1 cellular context compared by ENCODE assay signal in the genomic region with DNA sequence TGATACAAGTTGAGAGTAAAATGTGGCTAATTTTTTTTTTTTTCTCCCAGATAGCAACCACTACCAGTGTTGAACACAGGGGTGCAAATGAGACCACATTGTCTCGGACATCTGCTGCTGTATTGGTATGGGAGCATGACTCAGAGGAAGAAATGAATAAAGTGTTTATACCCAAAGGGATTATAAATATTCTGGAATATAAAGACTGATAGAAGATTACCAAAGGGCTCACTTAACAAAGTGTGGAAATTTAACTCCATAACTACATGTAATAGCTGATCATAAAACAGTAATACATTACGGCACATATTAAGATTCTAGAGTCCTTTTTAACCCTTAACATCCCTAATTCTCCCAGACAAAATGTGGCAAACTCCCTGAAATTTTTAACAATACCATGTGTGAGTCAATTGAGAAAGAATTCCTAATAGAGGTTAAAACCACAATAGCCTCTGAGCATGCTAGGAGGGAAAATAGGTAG.
TF ChIP-seq lines count a peak whose summit lies in the region.

No MANE protein-coding gene starts in this region.

TF ChIP-seq in GM23338, 12 proteins besides CTCF, POLR2A, EP300 and RAD21 (continued from another document):
- TF ChIP-seq, protein P1, sequence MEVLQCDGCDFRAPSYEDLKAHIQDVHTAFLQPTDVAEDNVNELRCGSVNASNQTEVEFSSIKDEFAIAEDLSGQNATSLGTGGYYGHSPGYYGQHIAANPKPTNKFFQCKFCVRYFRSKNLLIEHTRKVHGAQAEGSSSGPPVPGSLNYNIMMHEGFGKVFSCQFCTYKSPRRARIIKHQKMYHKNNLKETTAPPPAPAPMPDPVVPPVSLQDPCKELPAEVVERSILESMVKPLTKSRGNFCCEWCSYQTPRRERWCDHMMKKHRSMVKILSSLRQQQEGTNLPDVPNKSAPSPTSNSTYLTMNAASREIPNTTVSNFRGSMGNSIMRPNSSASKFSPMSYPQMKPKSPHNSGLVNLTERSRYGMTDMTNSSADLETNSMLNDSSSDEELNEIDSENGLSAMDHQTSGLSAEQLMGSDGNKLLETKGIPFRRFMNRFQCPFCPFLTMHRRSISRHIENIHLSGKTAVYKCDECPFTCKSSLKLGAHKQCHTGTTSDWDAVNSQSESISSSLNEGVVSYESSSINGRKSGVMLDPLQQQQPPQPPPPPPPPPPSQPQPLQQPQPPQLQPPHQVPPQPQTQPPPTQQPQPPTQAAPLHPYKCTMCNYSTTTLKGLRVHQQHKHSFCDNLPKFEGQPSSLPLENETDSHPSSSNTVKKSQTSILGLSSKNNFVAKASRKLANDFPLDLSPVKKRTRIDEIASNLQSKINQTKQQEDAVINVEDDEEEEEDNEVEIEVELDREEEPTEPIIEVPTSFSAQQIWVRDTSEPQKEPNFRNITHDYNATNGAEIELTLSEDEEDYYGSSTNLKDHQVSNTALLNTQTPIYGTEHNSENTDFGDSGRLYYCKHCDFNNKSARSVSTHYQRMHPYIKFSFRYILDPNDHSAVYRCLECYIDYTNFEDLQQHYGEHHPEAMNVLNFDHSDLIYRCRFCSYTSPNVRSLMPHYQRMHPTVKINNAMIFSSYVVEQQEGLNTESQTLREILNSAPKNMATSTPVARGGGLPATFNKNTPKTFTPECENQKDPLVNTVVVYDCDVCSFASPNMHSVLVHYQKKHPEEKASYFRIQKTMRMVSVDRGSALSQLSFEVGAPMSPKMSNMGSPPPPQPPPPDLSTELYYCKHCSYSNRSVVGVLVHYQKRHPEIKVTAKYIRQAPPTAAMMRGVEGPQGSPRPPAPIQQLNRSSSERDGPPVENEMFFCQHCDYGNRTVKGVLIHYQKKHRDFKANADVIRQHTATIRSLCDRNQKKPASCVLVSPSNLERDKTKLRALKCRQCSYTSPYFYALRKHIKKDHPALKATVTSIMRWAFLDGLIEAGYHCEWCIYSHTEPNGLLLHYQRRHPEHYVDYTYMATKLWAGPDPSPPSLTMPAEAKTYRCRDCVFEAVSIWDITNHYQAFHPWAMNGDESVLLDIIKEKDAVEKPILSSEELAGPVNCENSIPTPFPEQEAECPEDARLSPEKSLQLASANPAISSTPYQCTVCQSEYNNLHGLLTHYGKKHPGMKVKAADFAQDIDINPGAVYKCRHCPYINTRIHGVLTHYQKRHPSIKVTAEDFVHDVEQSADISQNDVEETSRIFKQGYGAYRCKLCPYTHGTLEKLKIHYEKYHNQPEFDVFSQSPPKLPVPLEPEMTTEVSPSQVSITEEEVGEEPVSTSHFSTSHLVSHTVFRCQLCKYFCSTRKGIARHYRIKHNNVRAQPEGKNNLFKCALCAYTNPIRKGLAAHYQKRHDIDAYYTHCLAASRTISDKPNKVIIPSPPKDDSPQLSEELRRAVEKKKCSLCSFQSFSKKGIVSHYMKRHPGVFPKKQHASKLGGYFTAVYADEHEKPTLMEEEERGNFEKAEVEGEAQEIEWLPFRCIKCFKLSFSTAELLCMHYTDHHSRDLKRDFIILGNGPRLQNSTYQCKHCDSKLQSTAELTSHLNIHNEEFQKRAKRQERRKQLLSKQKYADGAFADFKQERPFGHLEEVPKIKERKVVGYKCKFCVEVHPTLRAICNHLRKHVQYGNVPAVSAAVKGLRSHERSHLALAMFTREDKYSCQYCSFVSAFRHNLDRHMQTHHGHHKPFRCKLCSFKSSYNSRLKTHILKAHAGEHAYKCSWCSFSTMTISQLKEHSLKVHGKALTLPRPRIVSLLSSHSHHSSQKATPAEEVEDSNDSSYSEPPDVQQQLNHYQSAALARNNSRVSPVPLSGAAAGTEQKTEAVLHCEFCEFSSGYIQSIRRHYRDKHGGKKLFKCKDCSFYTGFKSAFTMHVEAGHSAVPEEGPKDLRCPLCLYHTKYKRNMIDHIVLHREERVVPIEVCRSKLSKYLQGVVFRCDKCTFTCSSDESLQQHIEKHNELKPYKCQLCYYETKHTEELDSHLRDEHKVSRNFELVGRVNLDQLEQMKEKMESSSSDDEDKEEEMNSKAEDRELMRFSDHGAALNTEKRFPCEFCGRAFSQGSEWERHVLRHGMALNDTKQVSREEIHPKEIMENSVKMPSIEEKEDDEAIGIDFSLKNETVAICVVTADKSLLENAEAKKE (CRISPR knock-in tag; IDR thresholded peaks at IDR 0.05) = no peak
- TF ChIP-seq, protein P2, sequence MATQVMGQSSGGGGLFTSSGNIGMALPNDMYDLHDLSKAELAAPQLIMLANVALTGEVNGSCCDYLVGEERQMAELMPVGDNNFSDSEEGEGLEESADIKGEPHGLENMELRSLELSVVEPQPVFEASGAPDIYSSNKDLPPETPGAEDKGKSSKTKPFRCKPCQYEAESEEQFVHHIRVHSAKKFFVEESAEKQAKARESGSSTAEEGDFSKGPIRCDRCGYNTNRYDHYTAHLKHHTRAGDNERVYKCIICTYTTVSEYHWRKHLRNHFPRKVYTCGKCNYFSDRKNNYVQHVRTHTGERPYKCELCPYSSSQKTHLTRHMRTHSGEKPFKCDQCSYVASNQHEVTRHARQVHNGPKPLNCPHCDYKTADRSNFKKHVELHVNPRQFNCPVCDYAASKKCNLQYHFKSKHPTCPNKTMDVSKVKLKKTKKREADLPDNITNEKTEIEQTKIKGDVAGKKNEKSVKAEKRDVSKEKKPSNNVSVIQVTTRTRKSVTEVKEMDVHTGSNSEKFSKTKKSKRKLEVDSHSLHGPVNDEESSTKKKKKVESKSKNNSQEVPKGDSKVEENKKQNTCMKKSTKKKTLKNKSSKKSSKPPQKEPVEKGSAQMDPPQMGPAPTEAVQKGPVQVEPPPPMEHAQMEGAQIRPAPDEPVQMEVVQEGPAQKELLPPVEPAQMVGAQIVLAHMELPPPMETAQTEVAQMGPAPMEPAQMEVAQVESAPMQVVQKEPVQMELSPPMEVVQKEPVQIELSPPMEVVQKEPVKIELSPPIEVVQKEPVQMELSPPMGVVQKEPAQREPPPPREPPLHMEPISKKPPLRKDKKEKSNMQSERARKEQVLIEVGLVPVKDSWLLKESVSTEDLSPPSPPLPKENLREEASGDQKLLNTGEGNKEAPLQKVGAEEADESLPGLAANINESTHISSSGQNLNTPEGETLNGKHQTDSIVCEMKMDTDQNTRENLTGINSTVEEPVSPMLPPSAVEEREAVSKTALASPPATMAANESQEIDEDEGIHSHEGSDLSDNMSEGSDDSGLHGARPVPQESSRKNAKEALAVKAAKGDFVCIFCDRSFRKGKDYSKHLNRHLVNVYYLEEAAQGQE (IDR thresholded peaks at IDR 0.05; ENCODE audit: unreplicated experiment) = no peak
- TF ChIP-seq JUNB (IDR thresholded peaks at IDR 0.05; ENCODE audit: unreplicated experiment) (no peak), POLR2AphosphoS5 (IDR thresholded peaks at IDR 0.05; ENCODE audit: low read depth) (no peak), EZH2phosphoT487 (IDR thresholded peaks at IDR 0.05; ENCODE audit: unreplicated experiment) (no peak), NANOG (IDR thresholded peaks at IDR 0.05; ENCODE audit: borderline replicate concordance) (no peak), ZNF114 (CRISPR knock-in tag; IDR thresholded peaks at IDR 0.05) (no peak), CREB1 (CRISPR knock-in tag; IDR thresholded peaks at IDR 0.05; ENCODE audit: low read depth) (no peak)
- TF ChIP-seq, protein P3, sequence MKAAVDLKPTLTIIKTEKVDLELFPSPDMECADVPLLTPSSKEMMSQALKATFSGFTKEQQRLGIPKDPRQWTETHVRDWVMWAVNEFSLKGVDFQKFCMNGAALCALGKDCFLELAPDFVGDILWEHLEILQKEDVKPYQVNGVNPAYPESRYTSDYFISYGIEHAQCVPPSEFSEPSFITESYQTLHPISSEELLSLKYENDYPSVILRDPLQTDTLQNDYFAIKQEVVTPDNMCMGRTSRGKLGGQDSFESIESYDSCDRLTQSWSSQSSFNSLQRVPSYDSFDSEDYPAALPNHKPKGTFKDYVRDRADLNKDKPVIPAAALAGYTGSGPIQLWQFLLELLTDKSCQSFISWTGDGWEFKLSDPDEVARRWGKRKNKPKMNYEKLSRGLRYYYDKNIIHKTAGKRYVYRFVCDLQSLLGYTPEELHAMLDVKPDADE (IDR thresholded peaks at IDR 0.05) = no peak
